1 cellular context compared by ENCODE assay signal in genomic region chr17:29590261-29590978, GRCh38.
TF ChIP-seq lines count a peak whose summit lies in the region.

No MANE protein-coding gene starts in this region.

TF ChIP-seq in endothelial cell of umbilical vein, 7 proteins besides CTCF, POLR2A, EP300 and RAD21:
- TF ChIP-seq FOS (IDR thresholded peaks at IDR 0.05; ENCODE audit: borderline replicate concordance, insufficient read depth, low read length), result no peak
- TF ChIP-seq MYC (IDR thresholded peaks at IDR 0.05; ENCODE audit: low read depth, low read length), result no peak
- no peak for TF ChIP-seq MAX (IDR thresholded peaks at IDR 0.05; ENCODE audit: insufficient read depth, insufficient read length)
- TF ChIP-seq JUN (IDR thresholded peaks at IDR 0.05; ENCODE audit: borderline replicate concordance, insufficient read depth, insufficient read length, low read depth), result no peak
- no peak for TF ChIP-seq POLR2AphosphoS5 (IDR thresholded peaks at IDR 0.05; ENCODE audit: insufficient read depth, low read depth, low read length)
- no peak for TF ChIP-seq GATA2 (IDR thresholded peaks at IDR 0.05; ENCODE audit: insufficient read depth, insufficient read length, low read depth, low read length)
- no peak for TF ChIP-seq EZH2 (IDR thresholded peaks at IDR 0.05; ENCODE audit: borderline replicate concordance, low read depth, low read length, severe bottlenecking)
